In genomic region chr11:33160147-33160546, GRCh38 we compare ENCODE assay signal across 8 cellular contexts. TPM values are rescaled to one million over a fixed set of nuclear protein-coding genes. Genes with fewer than 3 reads are reported as not detected.
DNase-seq lines count a peak whose midpoint lies in the region; ATAC-seq, FAIRE-seq and TF ChIP-seq lines count a peak whose summit lies in the region.

No MANE protein-coding gene starts in this region.

- no peak for TF ChIP-seq EP300 in GM12878 (IDR thresholded peaks at IDR 0.05; ENCODE audit: borderline replicate concordance in 1 of 2, control insufficient read depth in 1 of 2, low read depth in 2 of 2, low read length in 2 of 2)
- TF ChIP-seq EP300 in tibial nerve (IDR thresholded peaks at IDR 0.05) = no peak

- peak overlapping the region; percentile 91 for H3K4me3 ChIP-seq in GM12878
- H3K4me3 ChIP-seq in left lung = peak overlapping the region; percentile 75 to 76
- peak overlapping the region; percentile 62 to 86 (median 70) for H3K4me3 ChIP-seq in tibial nerve

- no peaks in the 10 kb centered on the region for H3K27me3 ChIP-seq in GM12878 (replicated peaks in 1 of 2; ENCODE audit: control insufficient read depth in 2 of 2, insufficient read depth in 2 of 2, low read length in 1 of 2)
- H3K27me3 ChIP-seq in left lung = no peaks in the 10 kb centered on the region
- no peaks in the 10 kb centered on the region for H3K27me3 ChIP-seq in tibial nerve

- intact Hi-C loops in GM12878 (cut with micrococcal nuclease; ENCODE audit: unreplicated experiment) (loop anchor here (2.0 kb wide), 1 partner anchor 99 kb away; no protein-coding TSS in a partner anchor), left lung (cut with DNase I) (loop anchor here in 1 of 2 donors (5.0 to 10.0 kb wide), 3 partner anchors 95 to 527 kb away; partner anchors contain the start of gene HIPK3)

- peaks cover 70% of the 10 kb centered on the region for H3K79me2 ChIP-seq in GM12878 (ENCODE audit: control insufficient read depth, insufficient read depth, low read length)

- H3K4me1 ChIP-seq in GM12878 (ENCODE audit: control insufficient read depth, insufficient read depth, low read length) (no peaks in the 10 kb centered on the region), left lung (peaks cover 7 to 44% of the 10 kb centered on the region in 2 donors), tibial nerve (peaks cover 0 to 44% (median 13%) of the 10 kb centered on the region in 4 donors)

- DNase-seq in NOMO-1 (lab: John Stamatoyannopoulos, UW; ENCODE audit: unreplicated experiment in 2 of 2) (peak; percentile 20 to 26), NOMO-1 treated with dmso at 0.1 percent for 144 hours (lab: John Stamatoyannopoulos, UW; ENCODE audit: unreplicated experiment) (no peak), NCI-H2171 treated with DMSO at 0.1 percent for 48 hours (lab: John Stamatoyannopoulos, UW) (peak; percentile 43), GM12878 (ENCODE audit: low read depth, low spot score) (no peak), left lung (no peak), tibial nerve (ENCODE audit: low spot score in 2 of 2) (no peak), cerebellum (ENCODE audit: low spot score) (no peak)

- peak; percentile 26 for ATAC-seq in GM12878
- no peak for ATAC-seq in left lung
- ATAC-seq in HG03521 (IDR thresholded peaks at IDR 0.05; ENCODE audit: unreplicated experiment) = no peak

- TF ChIP-seq POLR2A in GM12878 (IDR thresholded peaks at IDR 0.05; ENCODE audit: low read depth, low read length) = no peak
- TF ChIP-seq POLR2A in tibial nerve (IDR thresholded peaks at IDR 0.05) = no peak

- CTCF ChIA-PET in GM12878 (lab: Yijun Ruan, JAX) = interaction anchor here (0.8 to 2.1 kb wide), 7 partner anchors 21 to 319 kb away, joined by 3 to 8 read pairs (median 4); no protein-coding TSS in a partner anchor

- in situ Hi-C loops in GM12878 (cut with MboI) = no loop called here

- TF ChIP-seq CTCF in GM12878 (IDR thresholded peaks at IDR 0.05 in 2 of 3, conservative IDR thresholded peaks at IDR 0.05 in 1 of 3; ENCODE audit: control insufficient read depth in 2 of 3, extremely low read depth in 1 of 3, insufficient read depth in 1 of 3, low read depth in 3 of 3, low read length in 3 of 3) = no peak
- no peak for TF ChIP-seq CTCF in left lung (IDR thresholded peaks at IDR 0.05)
- TF ChIP-seq CTCF in tibial nerve (IDR thresholded peaks at IDR 0.05) = no peak

- no TSS peak for BruUV-seq in GM12878 (replicated peaks; lab: Mats Ljungman, UMichigan)

- no peaks in the 10 kb centered on the region for H4K20me1 ChIP-seq in GM12878 (ENCODE audit: control insufficient read depth, insufficient read depth)

- no peak for TF ChIP-seq RAD21 in GM12878 (IDR thresholded peaks at IDR 0.05; ENCODE audit: insufficient read depth, low read depth, low read length)

- SMC1A ChIA-PET in GM12878 (lab: Charles Lee; ENCODE audit: uncharacterized antibody, unreplicated experiment) = interaction anchor here (0.7 to 2.1 kb wide), 5 partner anchors 16 to 161 kb away, joined by 3 to 13 read pairs (median 6); no protein-coding TSS in a partner anchor

- RAD21 ChIA-PET in GM12878 (lab: Charles Lee; ENCODE audit: unreplicated experiment) = interaction anchor here (1.2 kb wide), 2 partner anchors 120 to 582 kb away, joined by 3 read pairs; no protein-coding TSS in a partner anchor

- no peak overlapping the region for H2AFZ ChIP-seq in GM12878 (ENCODE audit: control insufficient read depth, low read depth, low read length)

- POLR2A ChIA-PET in GM12878 (lab: Charles Lee) = interaction anchor here (0.6 to 1.1 kb wide), 2 partner anchors 160 to 581 kb away, joined by 3 read pairs; no protein-coding TSS in a partner anchor

- no peak for FAIRE-seq in GM12878 (lab: Jason Lieb, UNC)

- H3K9me3 ChIP-seq in GM12878 (replicated peaks; ENCODE audit: control insufficient read depth, insufficient read depth, low read length) = no peaks in the 10 kb centered on the region; the same call in 2 of the 3 replicates
- H3K9me3 ChIP-seq in left lung = no peaks in the 10 kb centered on the region
- H3K9me3 ChIP-seq in tibial nerve = no peaks in the 10 kb centered on the region

- peak overlapping the region; percentile 97 for H3K27ac ChIP-seq in GM12878 (ENCODE audit: control insufficient read depth, insufficient read depth)
- H3K27ac ChIP-seq in left lung = peak overlapping the region in 1 of 2 donors; percentile 86
- H3K27ac ChIP-seq in tibial nerve = peak overlapping the region in 2 of 4 donors; percentile 92 to 93

- 5% methylated on average over 8 of the region's 8 CpGs for WGBS in GM12878 (ENCODE audit: insufficient coverage, insufficient replicate concordance, low lambda C conversion rate, missing lambda C conversion rate)
- WGBS in tibial nerve, 2 donors = 8 to 12% methylated on average over 8 of the region's 8 CpGs

- H3K36me3 ChIP-seq in GM12878 (ENCODE audit: control insufficient read depth in 2 of 2, insufficient read depth in 2 of 2, low read length in 1 of 2) = no peaks in the 10 kb centered on the region
- H3K36me3 ChIP-seq in left lung = no peaks in the 10 kb centered on the region
- H3K36me3 ChIP-seq in tibial nerve = no peaks in the 10 kb centered on the region

- H3K9ac ChIP-seq in GM12878 (ENCODE audit: control insufficient read depth, insufficient read depth, low read length) = peak overlapping the region; percentile 77

- peak overlapping the region; percentile 69 for H3K4me2 ChIP-seq in GM12878 (ENCODE audit: control insufficient read depth, insufficient read depth)

TF ChIP-seq in GM12878, 131 proteins besides CTCF, POLR2A, EP300 and RAD21:
- TF ChIP-seq JUNB (IDR thresholded peaks at IDR 0.05) (no peak), BCL11A (IDR thresholded peaks at IDR 0.05; ENCODE audit: low read depth, low read length) (no peak), CBX5 (IDR thresholded peaks at IDR 0.05; ENCODE audit: low read depth) (no peak), KAT2A (conservative IDR thresholded peaks at IDR 0.05; ENCODE audit: control insufficient read depth, low read depth, low read length) (no peak), E4F1 (IDR thresholded peaks at IDR 0.05; ENCODE audit: borderline replicate concordance, partially characterized antibody) (no peak), SIN3A (IDR thresholded peaks at IDR 0.05; ENCODE audit: low read depth, low read length) (0 out of 2 replicates have a peak, but pooled peaks have one; percentile 30), YY1 (IDR thresholded peaks at IDR 0.05; ENCODE audit: low read depth, low read length) (peak; percentile 68), BMI1 (IDR thresholded peaks at IDR 0.05; ENCODE audit: borderline replicate concordance) (peak; percentile 90)

RNA-seq across cellular contexts. Expression of gene CSTF3, which starts 1.1 kb away (rescaled TPM):
- total RNA-seq in GM12878 (2013; cell fraction: nucleolus; rRNA removed) = 137 and 145 TPM in 2 replicates
- total RNA-seq in GM12878 (2014; rRNA removed) (25.4 and 31.4 TPM in 2 replicates), GM12878 (2014; rRNA removed; fragmentation: Illumina TruSeq; extraction: Trizol) (40.6 and 40.8 TPM in 2 replicates), GM12878 (2021) (36.7 and 38.8 TPM in 2 replicates), left lung (10 to 100 TPM; 23.5 to 25.2 TPM), tibial nerve (10 to 100 TPM in 3 of 4 donors, 1 to 10 TPM in 1; 8.0 to 21.0 (median 12.5) TPM), cerebellum (68.2 TPM)
- polyA plus RNA-seq in GM12878 (2011; ENCODE audit: low read depth) = 15.5 TPM
- polyA plus RNA-seq in GM12878 (2011; rRNA removed) (56.4 and 85.0 TPM in 2 replicates), GM12878 (2014; fragmentation: Illumina TruSeq; extraction: Trizol) (48.9 and 62.3 TPM in 2 replicates), GM12878 (2014; fragmentation: Nextera tagmentation; extraction: Ambion mirVana) (10 to 100 TPM; 42.0 to 50.1 TPM), GM12878 (2014; rRNA removed) (47.3 and 53.5 TPM in 2 replicates), GM12878 (2016; fragmentation: Nextera tagmentation; extraction: Ambion mirVana) (10 to 100 TPM; 60.3 to 63.5 TPM)
- polyA plus RNA-seq in GM12878 (2011; cell fraction: cytosol; rRNA removed) = 18.5 and 24.9 TPM in 2 replicates
- polyA plus RNA-seq in GM12878 (2011; cell fraction: nucleus; rRNA removed) = 52.5 and 59.9 TPM in 2 replicates
- 30.9 and 34.5 TPM in 2 replicates for polyA plus RNA-seq in GM12878 (2012)
- 29.7 and 37.5 TPM in 2 replicates for polyA minus RNA-seq in GM12878 (2011; rRNA and poly(A)+ RNA removed)
- 8.6 and 10.8 TPM in 2 replicates for polyA minus RNA-seq in GM12878 (2011; cell fraction: cytosol; rRNA and poly(A)+ RNA removed)
- 55.0 and 104 TPM in 2 replicates for polyA minus RNA-seq in GM12878 (2011; cell fraction: nucleus; rRNA and poly(A)+ RNA removed)

Comparison
In these comparisons a context has a peak if more than half of its experiments do, and no peak if none do; other contexts are left out.
1. DNase-seq: peak in NOMO-1 (2 of 2) and NCI-H2171 treated with DMSO at 0.1 percent for 48 hours (single experiment); none in NOMO-1 treated with dmso at 0.1 percent for 144 hours (single experiment), GM12878 (single experiment), left lung (0 of 2), tibial nerve (0 of 2) and cerebellum (single experiment).
2. Peak in every context shown above with its lines, with median percentiles within 50 percentile points of each other: H3K4me3 ChIP-seq.